Comparison of ENCODE assay signal across 1 cellular context in the genomic region with DNA sequence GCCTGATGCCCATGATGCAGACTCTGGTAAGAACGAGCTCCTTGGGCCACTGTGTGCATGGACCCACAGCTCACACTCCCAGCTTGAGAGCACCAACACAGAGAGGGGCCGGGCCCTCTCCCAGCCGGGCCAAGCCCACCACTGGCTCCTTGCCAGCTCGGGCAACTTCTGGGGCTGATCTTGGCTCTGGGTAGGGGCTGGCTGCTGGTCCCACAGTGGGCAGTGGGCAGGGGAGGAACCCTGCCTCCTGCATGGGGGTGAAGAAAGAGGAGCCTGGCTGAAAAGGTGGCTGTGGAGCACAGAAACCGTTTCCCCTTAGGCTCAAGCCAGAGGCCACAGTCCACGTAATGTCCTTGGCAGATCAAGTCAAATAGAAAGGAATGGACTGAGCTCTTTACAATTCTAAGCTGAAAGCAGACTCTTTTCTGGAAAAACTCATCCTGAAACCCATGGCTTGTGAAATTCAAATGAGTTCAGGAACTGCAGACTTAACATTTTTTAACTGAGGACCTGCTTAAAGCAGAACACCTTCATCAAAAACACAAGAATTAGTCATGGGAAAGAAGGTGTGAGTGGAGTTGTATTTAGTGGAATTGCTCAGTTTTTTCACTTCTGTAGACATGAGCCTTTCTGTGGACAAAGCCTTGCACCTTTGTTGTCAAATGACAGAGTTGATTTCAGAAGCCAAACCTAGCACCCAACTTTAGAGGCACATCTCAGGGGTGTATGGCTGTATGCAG.
TF ChIP-seq lines count a peak whose summit lies in the region.

No MANE protein-coding gene starts in this region.

TF ChIP-seq in SK-N-SH, 30 proteins besides CTCF, POLR2A, EP300 and RAD21:
- TF ChIP-seq RFX5 (IDR thresholded peaks at IDR 0.05; ENCODE audit: low read length) = no peak
- no peak for TF ChIP-seq NFIC (IDR thresholded peaks at IDR 0.05; ENCODE audit: borderline replicate concordance)
TF ChIP-seq in SK-N-SH: peak in this region for 0.
